In genomic region chr16:28821874-28822519, GRCh38 we compare ENCODE assay signal across 8 cellular contexts. TPM values are rescaled to one million over a fixed set of nuclear protein-coding genes. Genes with fewer than 3 reads are reported as not detected.
DNase-seq lines count a peak whose midpoint lies in the region; ATAC-seq and TF ChIP-seq lines count a peak whose summit lies in the region.

No MANE protein-coding gene starts in this region.

- intact Hi-C loops in mammary epithelial cell (cut with micrococcal nuclease): no loop called here

- TSS peak; percentile 39 for BruUV-seq in mammary epithelial cell (replicated peaks; lab: Mats Ljungman, UMichigan)

- H3K4me1 ChIP-seq in HUES48 (ENCODE audit: control insufficient read depth, insufficient read depth, low read length) (peaks cover 5% of the 10 kb centered on the region; the same call in 1 of the 2 replicates), mammary epithelial cell (ENCODE audit: insufficient read depth, low read length) (peaks cover 35% of the 10 kb centered on the region), mucosa of rectum (ENCODE audit: control insufficient read depth in 2 of 2, insufficient read depth in 2 of 2, low read length in 2 of 2) (peaks cover 9 to 21% of the 10 kb centered on the region in 2 donors)

- no peaks in the 10 kb centered on the region for H4K20me1 ChIP-seq in mammary epithelial cell (ENCODE audit: insufficient read depth, low read length)

- peak; percentile 25 for DNase-seq in ACHN
- no peak for DNase-seq in mammary epithelial cell
- DNase-seq in NCI-H1105 treated with DMSO at 0.1 percent for 48 hours (lab: John Stamatoyannopoulos, UW): no peak

- H3K9ac ChIP-seq in HUES48 (ENCODE audit: low read depth, low read length): peak overlapping the region; percentile 85
- peak overlapping the region; percentile 82 for H3K9ac ChIP-seq in mammary epithelial cell (ENCODE audit: insufficient read depth, low read length)
- H3K9ac ChIP-seq in mucosa of rectum (ENCODE audit: low read depth in 1 of 2, low read length in 2 of 2): peak overlapping the region; percentile 81 to 88

- in situ Hi-C loops in ACHN (cut with HindIII; ENCODE audit: low pct_ligation_motif_present, low pct_unique_long_range_greater_than_20kb, low sequenced_read_pairs) (no loop called here), mammary epithelial cell (cut with MboI; ENCODE audit: low sequenced_read_pairs in 2 of 2) (no loop called here)

- no peaks in the 10 kb centered on the region for H3K9me3 ChIP-seq in HUES48 (ENCODE audit: control insufficient read depth, insufficient read depth, low read length)
- no peaks in the 10 kb centered on the region for H3K9me3 ChIP-seq in mammary epithelial cell (replicated peaks; ENCODE audit: insufficient read depth, low read length)
- no peaks in the 10 kb centered on the region for H3K9me3 ChIP-seq in mucosa of rectum (ENCODE audit: control insufficient read depth in 2 of 2, low read length in 2 of 2)

- peaks cover 66% of the 10 kb centered on the region for H3K79me2 ChIP-seq in mammary epithelial cell (ENCODE audit: insufficient read depth, low read length)

- CTCF ChIA-PET in mammary epithelial cell (lab: Charles Lee; ENCODE audit: low non-redundant PET): no interaction called here

- H3K36me3 ChIP-seq in HUES48 (ENCODE audit: control insufficient read depth, insufficient read depth, low read length) (peaks cover 20% of the 10 kb centered on the region), mammary epithelial cell (ENCODE audit: insufficient read depth, low read length) (peaks cover 16% of the 10 kb centered on the region), mucosa of rectum (ENCODE audit: control insufficient read depth in 2 of 2, insufficient read depth in 2 of 2, low read length in 2 of 2) (peaks cover 15 to 20% of the 10 kb centered on the region in 2 donors)

- TF ChIP-seq CTCF in mammary epithelial cell (conservative IDR thresholded peaks at IDR 0.05 in 1 of 2, IDR thresholded peaks at IDR 0.05 in 1 of 2; ENCODE audit: extremely low read depth in 1 of 2, insufficient read depth in 1 of 2, low read depth in 1 of 2, low read length in 2 of 2): no peak

- ATAC-seq in HG03565 (IDR thresholded peaks at IDR 0.05; ENCODE audit: unreplicated experiment): no peak
- no peak for ATAC-seq in HG03521 (IDR thresholded peaks at IDR 0.05; ENCODE audit: unreplicated experiment)
- ATAC-seq in HG02885 (IDR thresholded peaks at IDR 0.05; ENCODE audit: poor library complexity, unreplicated experiment): no peak

- H3K4me3 ChIP-seq in HUES48 (ENCODE audit: low read depth, low read length) (peak overlapping the region; percentile 93), mammary epithelial cell (replicated peaks in 1 of 3; ENCODE audit: insufficient read depth in 1 of 3, low read depth in 2 of 3, low read length in 3 of 3) (peak overlapping the region; percentile 78 to 91 (median 91)), mucosa of rectum (ENCODE audit: low read length in 2 of 2) (peak overlapping the region; percentile 90 to 96)

- peak overlapping the region; percentile 92 for H2AFZ ChIP-seq in mammary epithelial cell (ENCODE audit: low read depth, low read length)

- H3K27ac ChIP-seq in HUES48 (ENCODE audit: low read depth, low read length) (peak overlapping the region; percentile 98), mammary epithelial cell (ENCODE audit: insufficient read depth, low read depth, low read length) (peak overlapping the region; percentile 94), mucosa of rectum (ENCODE audit: low read depth in 2 of 2, low read length in 2 of 2) (peak overlapping the region; percentile 96 to 97)

- WGBS in mammary epithelial cell (ENCODE audit: low coverage, missing lambda C conversion rate): 27% methylated on average over 10 of the region's 13 CpGs

- H3K27me3 ChIP-seq in HUES48 (ENCODE audit: control insufficient read depth, insufficient read depth, low read length): no peaks in the 10 kb centered on the region
- no peaks in the 10 kb centered on the region for H3K27me3 ChIP-seq in mammary epithelial cell (ENCODE audit: insufficient read depth, low read length)
- H3K27me3 ChIP-seq in mucosa of rectum (ENCODE audit: control insufficient read depth in 2 of 2, insufficient read depth in 2 of 2, low read length in 2 of 2): no peaks in the 10 kb centered on the region

- dilution Hi-C loops in mammary epithelial cell (cut with HindIII; ENCODE audit: low sequenced_read_pairs): no loop called here

- peak overlapping the region; percentile 95 for H3K4me2 ChIP-seq in mammary epithelial cell (ENCODE audit: insufficient read depth, low read depth, low read length)

RNA-seq across cellular contexts. Expression of gene ATXN2L, which starts 0.8 kb away (rescaled TPM):
- 100 to 1,000 TPM in 1 of 2 donors, 10 to 100 TPM in 1; 80.5 to 247 TPM for total RNA-seq in mammary epithelial cell
- polyA plus RNA-seq in mammary epithelial cell: 33.5 TPM
- polyA minus RNA-seq in mammary epithelial cell: 123 TPM

RNA-seq across cellular contexts. Expression of gene TUFM, which starts 24.2 kb away (rescaled TPM):
- total RNA-seq in mammary epithelial cell: 100 to 1,000 TPM in 1 of 2 donors, 10 to 100 TPM in 1; 94.9 to 142 TPM
- 144 TPM for polyA plus RNA-seq in mammary epithelial cell
- polyA minus RNA-seq in mammary epithelial cell: 126 TPM

RNA-seq across cellular contexts. Expression of gene SH2B1, which starts 41.6 kb away (rescaled TPM):
- 10 to 100 TPM; 12.0 to 40.6 TPM for total RNA-seq in mammary epithelial cell
- polyA plus RNA-seq in mammary epithelial cell: 18.2 TPM
- 14.9 TPM for polyA minus RNA-seq in mammary epithelial cell

RNA-seq across cellular contexts. Expression of gene ATP2A1, which starts 56.3 kb away (rescaled TPM):
- total RNA-seq in mammary epithelial cell: 1 to 10 TPM in 1 of 2 donors, under 1 TPM in 1; 0.17 to 1.2 TPM
- polyA plus RNA-seq in mammary epithelial cell: 0.43 TPM
- polyA minus RNA-seq in mammary epithelial cell: not detected
